1 cellular context compared by ENCODE assay signal in the genomic region with DNA sequence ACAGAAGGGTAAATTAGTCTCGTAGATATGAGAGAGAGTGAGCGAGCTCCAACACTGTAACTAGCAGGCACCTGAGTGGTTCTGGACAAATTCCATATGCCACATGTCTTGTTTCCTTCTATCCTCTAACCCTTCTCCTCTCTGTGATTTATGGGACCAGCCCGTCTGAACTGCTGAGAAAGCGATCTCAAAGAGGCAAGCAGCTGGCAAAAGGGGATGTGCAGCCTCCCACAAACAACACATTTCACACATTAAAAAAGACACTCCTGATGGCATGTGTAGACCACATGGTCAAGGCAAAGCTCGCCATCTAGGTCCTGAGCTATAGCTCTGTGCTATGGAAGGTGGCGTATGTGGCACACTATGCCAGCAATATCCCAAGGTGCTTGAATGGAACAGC.
TF ChIP-seq lines count a peak whose summit lies in the region.

No MANE protein-coding gene starts in this region.

TF ChIP-seq in endothelial cell of umbilical vein, 7 proteins besides CTCF, POLR2A, EP300 and RAD21:
- TF ChIP-seq, protein P1, sequence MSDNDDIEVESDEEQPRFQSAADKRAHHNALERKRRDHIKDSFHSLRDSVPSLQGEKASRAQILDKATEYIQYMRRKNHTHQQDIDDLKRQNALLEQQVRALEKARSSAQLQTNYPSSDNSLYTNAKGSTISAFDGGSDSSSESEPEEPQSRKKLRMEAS (IDR thresholded peaks at IDR 0.05; ENCODE audit: insufficient read depth, insufficient read length), result no peak
- TF ChIP-seq JUN (IDR thresholded peaks at IDR 0.05; ENCODE audit: borderline replicate concordance, insufficient read depth, insufficient read length, low read depth), result no peak
- no peak for TF ChIP-seq FOS (IDR thresholded peaks at IDR 0.05; ENCODE audit: borderline replicate concordance, insufficient read depth, low read length)
- TF ChIP-seq POLR2AphosphoS5 (IDR thresholded peaks at IDR 0.05; ENCODE audit: insufficient read depth, low read depth, low read length), result no peak
- no peak for TF ChIP-seq GATA2 (IDR thresholded peaks at IDR 0.05; ENCODE audit: insufficient read depth, insufficient read length, low read depth, low read length)
- no peak for TF ChIP-seq EZH2 (IDR thresholded peaks at IDR 0.05; ENCODE audit: borderline replicate concordance, low read depth, low read length, severe bottlenecking)
- TF ChIP-seq MYC (IDR thresholded peaks at IDR 0.05; ENCODE audit: low read depth, low read length), result no peak
